Comparison of ENCODE assay signal across 27 cellular contexts in genomic region chr3:150073513-150073912, GRCh38.
DNase-seq lines count a peak whose midpoint lies in the region; ATAC-seq, FAIRE-seq and TF ChIP-seq lines count a peak whose summit lies in the region.
"Had no signal": no experiment of that assay in that cellular context is flagged by ENCODE, and none has a peak within 500 bp of the region (broad histone marks: within the 10 kb centered on the region; RNA-seq: fewer than 3 reads in every experiment).

No MANE protein-coding gene starts in this region.

- no peaks in the 10 kb centered on the region for H3K79me2 ChIP-seq in PC-9 (ENCODE audit: low read depth)

- H3K9me3 ChIP-seq in PC-9 (ENCODE audit: insufficient read depth, low read depth): no peaks in the 10 kb centered on the region; the same call in 1 of the 2 replicates

- H3K27ac Mint-ChIP-seq in neural crest cell (ENCODE audit: unreplicated experiment): peak overlapping the region; percentile 37
- H3K27ac Mint-ChIP-seq: activated CD4-positive, alpha-beta T cell treated with anti-CD3 and anti-CD28 coated beads, Interleukin-2, amount 10 ng/mL, durations not matched to agents 24 days and 14 days; stimulated activated naive CD8-positive, alpha-beta T cell treated with anti-CD3 and anti-CD28 coated beads, Interleukin-15, amount 100 ng/mL, for 72 hours had no signal

- no peak overlapping the region for H2AFZ ChIP-seq in PC-9

- H3K4me3 ChIP-seq in PC-9 (no peak overlapping the region), bronchial epithelial cell (ENCODE audit: low read depth, low read length) (no peak overlapping the region)
- H3K4me3 ChIP-seq: tibial artery had no signal

- BruUV-seq in PC-9 (replicated peaks; lab: Mats Ljungman, UMichigan): no TSS peak

- no peak for TF ChIP-seq CTCF in PC-9 (conservative IDR thresholded peaks at IDR 0.05)
- no peak for TF ChIP-seq CTCF in bronchial epithelial cell (IDR thresholded peaks at IDR 0.05; ENCODE audit: insufficient read depth, low read length, severe bottlenecking)
- TF ChIP-seq CTCF in neural crest cell (conservative IDR thresholded peaks at IDR 0.05): no peak

- H3K27me3 Mint-ChIP-seq in neural crest cell (ENCODE audit: low read depth): no peaks in the 10 kb centered on the region

- H3F3A ChIP-seq in PC-9 (ENCODE audit: insufficient read depth, low read depth): no peaks in the 10 kb centered on the region

- H4K20me1 ChIP-seq in PC-9 (ENCODE audit: insufficient read depth): no peaks in the 10 kb centered on the region

- H3K36me3 ChIP-seq in PC-9 (ENCODE audit: low read depth) (no peaks in the 10 kb centered on the region), bronchial epithelial cell (ENCODE audit: control insufficient read depth, insufficient read depth, low read length) (peaks cover under 1% of the 10 kb centered on the region)
- H3K36me3 ChIP-seq: brain microvascular endothelial cell, tibial artery had no signal

- H3K4me1 Mint-ChIP-seq in neural crest cell: peaks cover 31% of the 10 kb centered on the region
- H3K4me1 Mint-ChIP-seq: activated CD4-positive, alpha-beta T cell treated with anti-CD3 and anti-CD28 coated beads, Interleukin-2, amount 10 ng/mL, durations not matched to agents 24 days and 14 days had no signal

- H3K9me3 Mint-ChIP-seq in neural crest cell: peaks cover 4% of the 10 kb centered on the region

- H3K4me1 ChIP-seq in PC-9 (replicated peaks; ENCODE audit: insufficient read depth): peaks cover 15% of the 10 kb centered on the region

- H3K36me3 Mint-ChIP-seq in neural crest cell (ENCODE audit: low read depth): peaks cover 2% of the 10 kb centered on the region

- ATAC-seq in HG03196 (IDR thresholded peaks at IDR 0.05; ENCODE audit: unreplicated experiment): no peak
- ATAC-seq: left lobe of liver; sciatic nerve; stimulated activated naive CD8-positive, alpha-beta T cell treated with anti-CD3 and anti-CD28 coated beads, Interleukin-15, amount 100 ng/mL, for 72 hours had no signal

- H3K4me3 Mint-ChIP-seq in neural crest cell: no peak overlapping the region
- H3K4me3 Mint-ChIP-seq: activated CD4-positive, alpha-beta T cell treated with anti-CD3 and anti-CD28 coated beads, Interleukin-2, amount 10 ng/mL, durations not matched to agents 24 days and 14 days; stimulated activated naive CD8-positive, alpha-beta T cell treated with anti-CD3 and anti-CD28 coated beads, Interleukin-15, amount 100 ng/mL, for 72 hours had no signal

- FAIRE-seq in H54 (lab: Jason Lieb, UNC) (peak; percentile 15), bronchial epithelial cell (lab: Jason Lieb, UNC) (no peak), GM12891 (lab: Jason Lieb, UNC) (no peak)
- FAIRE-seq: colon had no signal

- H3K27ac ChIP-seq in PC-9: no peak overlapping the region
- H3K27ac ChIP-seq: brain microvascular endothelial cell, KMS-11, tibial artery had no signal

- DNase-seq in H54 (ENCODE audit: insufficient read length, low spot score) (no peak), PC-9 (peak in 1 of 2 experiments; percentile 46), bronchial epithelial cell (ENCODE audit: low read depth) (peak; percentile 90), neural crest cell (ENCODE audit: low read depth, low spot score) (no peak), NCI-H774 (lab: John Stamatoyannopoulos, UW) (no peak), GM12891 (ENCODE audit: insufficient read length, low spot score) (no peak)
- no peak for DNase-seq in activated CD4-positive, alpha-beta T cell treated with anti-CD3 and anti-CD28 coated beads, Interleukin-2, amount 50 U/mL, for 4 hours
- DNase-seq: activated CD4-positive, alpha-beta T cell treated with anti-CD3 and anti-CD28 coated beads, Interleukin-2, amount 10 ng/mL, durations not matched to agents 24 days and 14 days; activated naive CD4-positive, alpha-beta T cell; activated T-cell treated with anti-CD3 and anti-CD28 coated beads, Interleukin-2, amount 50 U/mL, for 48 hours; brain microvascular endothelial cell; effector CD8-positive, alpha-beta T cell; erythroblast; NCI-H1048; NCI-H2029 treated with DMSO at 0.1 percent for 48 hours; NCI-H345; NCI-H748 treated with DMSO at 0.1 percent for 48 hours; posterior cingulate gyrus; stimulated activated CD4-positive, alpha-beta T cell treated with anti-CD3 and anti-CD28 coated beads, Interleukin-15, amount 100 ng/mL, for 24 hours; stimulated activated naive CD8-positive, alpha-beta T cell treated with anti-CD3 and anti-CD28 coated beads, Interleukin-15, amount 100 ng/mL, for 72 hours; T-helper 2 cell; tibial artery had no signal

- TF ChIP-seq POLR2A in H54 (IDR thresholded peaks at IDR 0.05; ENCODE audit: low read depth, low read length) (no peak), GM12891 (IDR thresholded peaks at IDR 0.05; ENCODE audit: low read depth, low read length) (no peak)

- H3K27me3 ChIP-seq in PC-9 (ENCODE audit: insufficient read depth, low read depth) (peaks cover 3% of the 10 kb centered on the region; the same call in 1 of the 2 replicates), bronchial epithelial cell (ENCODE audit: control insufficient read depth, insufficient read depth, low read length) (no peaks in the 10 kb centered on the region)
- H3K27me3 ChIP-seq: brain microvascular endothelial cell, tibial artery had no signal

- no peaks in the 10 kb centered on the region for H3K9me2 ChIP-seq in PC-9 (ENCODE audit: insufficient read depth)

- POLR2A ChIA-PET in PC-9 (lab: Charles Lee; ENCODE audit: unreplicated experiment): no interaction called here

- 0 out of 2 replicates have a peak overlapping the region, but pooled peaks have one; percentile 9 for H3K4me2 ChIP-seq in PC-9

- CTCF ChIA-PET in PC-9 (lab: Charles Lee): no interaction called here

- intact Hi-C loops in PC-9 (cut with micrococcal nuclease; ENCODE audit: unreplicated experiment): no loop called here

TF ChIP-seq in GM12891, 5 proteins besides CTCF, POLR2A, EP300 and RAD21:
- TF ChIP-seq PAX5 (IDR thresholded peaks at IDR 0.05; ENCODE audit: insufficient read depth, low read length, severe bottlenecking) (no peak), POLR2AphosphoS5 (IDR thresholded peaks at IDR 0.05; ENCODE audit: low read depth, low read length) (no peak)
